In genomic region chrX:9561199-9561598, GRCh38 we compare ENCODE assay signal across 38 cellular contexts.
"Had no signal": no experiment of that assay in that cellular context is flagged by ENCODE, and none has a peak within 500 bp of the region (broad histone marks: within the 10 kb centered on the region; RNA-seq: fewer than 3 reads in every experiment).

No MANE protein-coding gene starts in this region.

- DNase-seq: activated CD4-positive, alpha-beta memory T cell treated with anti-CD3 and anti-CD28 coated beads, Interleukin-2, amount 10 ng/mL, durations not matched to agents 7 days and 5 days; activated CD4-positive, alpha-beta T cell treated with anti-CD3 and anti-CD28 coated beads for 1 hour; activated CD4-positive, alpha-beta T cell treated with anti-CD3 and anti-CD28 coated beads for 36 hours; activated CD4-positive, alpha-beta T cell treated with anti-CD3 and anti-CD28 coated beads for 48 hours; activated CD4-positive, alpha-beta T cell treated with anti-CD3 and anti-CD28 coated beads, Interleukin-2, amount 10 ng/mL, durations not matched to agents 7 days and 5 days; activated CD4-positive, alpha-beta T cell treated with anti-CD3 and anti-CD28 coated beads, Interleukin-2, amount 50 U/mL, for 48 hours; activated CD4-positive, CD25-positive, alpha-beta regulatory T cell; activated CD8-positive, alpha-beta memory T cell treated with anti-CD3 and anti-CD28 coated beads for 24 hours; activated CD8-positive, alpha-beta memory T cell treated with anti-CD3 and anti-CD28 coated beads, Interleukin-2, amount 10 ng/mL, durations not matched to agents 7 days and 5 days; activated CD8-positive, alpha-beta memory T cell treated with anti-CD3 and anti-CD28 coated beads, Interleukin-2, amount 50 U/mL, for 48 hours; activated CD8-positive, alpha-beta T cell treated with anti-CD3 and anti-CD28 coated beads, Interleukin-2, amount 10 ng/mL, durations not matched to agents 7 days and 5 days; activated effector memory CD4-positive, alpha-beta T cell treated with Interleukin-2 at 50 U/mL for 16 hours; activated gamma-delta T cell; activated naive CD4-positive, alpha-beta T cell treated with anti-CD3 and anti-CD28 coated beads, Interleukin-2, amount 10 ng/mL, durations not matched to agents 7 days and 5 days; activated naive CD4-positive, alpha-beta T cell treated with Interleukin-2 at 50 U/mL for 16 hours; activated naive CD8-positive, alpha-beta T cell treated with anti-CD3 and anti-CD28 coated beads, Interleukin-2, amount 10 ng/mL, durations not matched to agents 7 days and 5 days; activated naive CD8-positive, alpha-beta T cell treated with anti-CD3 and anti-CD28 coated beads, Interleukin-2, amount 50 U/mL, for 24 hours; activated T-cell treated with anti-CD3 and anti-CD28 coated beads, Interleukin-2, amount 50 U/mL, for 24 hours; activated T-cell treated with anti-CD3 and anti-CD28 coated beads, Interleukin-2, amount 50 U/mL, for 48 hours; amygdala; anterior cingulate cortex; caudate nucleus; cerebellar nuclear complex; T-helper 1 cell; T-helper 2 cell; T-helper 9 cell; WERI-Rb-1 had no signal

- H3K27me3 Mint-ChIP-seq: activated CD4-positive, alpha-beta memory T cell treated with anti-CD3 and anti-CD28 coated beads, Interleukin-2, amount 10 ng/mL, durations not matched to agents 7 days and 5 days; activated CD4-positive, alpha-beta T cell treated with anti-CD3 and anti-CD28 coated beads for 36 hours; activated CD4-positive, alpha-beta T cell treated with anti-CD3 and anti-CD28 coated beads, Interleukin-2, amount 10 ng/mL, durations not matched to agents 7 days and 5 days; activated CD8-positive, alpha-beta memory T cell treated with anti-CD3 and anti-CD28 coated beads, Interleukin-2, amount 10 ng/mL, durations not matched to agents 7 days and 5 days; activated naive CD4-positive, alpha-beta T cell treated with anti-CD3 and anti-CD28 coated beads, Interleukin-2, amount 10 ng/mL, durations not matched to agents 7 days and 5 days; activated naive CD4-positive, alpha-beta T cell treated with anti-CD3 and anti-CD28 coated beads, Interleukin-2, amount 50 U/mL, for 24 hours; activated naive CD8-positive, alpha-beta T cell; activated naive CD8-positive, alpha-beta T cell treated with anti-CD3 and anti-CD28 coated beads, Interleukin-2, amount 10 ng/mL, durations not matched to agents 7 days and 5 days; activated naive CD8-positive, alpha-beta T cell treated with anti-CD3 and anti-CD28 coated beads, Interleukin-2, amount 50 U/mL, for 24 hours; activated T-cell treated with anti-CD3 and anti-CD28 coated beads, Interleukin-2, amount 50 U/mL, for 24 hours; central memory CD8-positive, alpha-beta T cell had no signal

- H3K9me3 Mint-ChIP-seq: activated CD4-positive, alpha-beta memory T cell treated with anti-CD3 and anti-CD28 coated beads, Interleukin-2, amount 10 ng/mL, durations not matched to agents 7 days and 5 days; activated naive CD4-positive, alpha-beta T cell treated with anti-CD3 and anti-CD28 coated beads, Interleukin-2, amount 50 U/mL, for 24 hours; activated naive CD8-positive, alpha-beta T cell treated with anti-CD3 and anti-CD28 coated beads, Interleukin-2, amount 50 U/mL, for 24 hours; activated T-helper 2 cell treated with anti-CD3 and anti-CD28 coated beads, Interferon-gamma antibody, Interleukin-2, Interleukin-4, amounts not matched to agents 10 μg/mL and 5 μg/mL and 100 μg/mL, durations not matched to agents 14 hours and 24 hours and 36 hours; central memory CD8-positive, alpha-beta T cell; T-helper 1 cell treated with Interleukin-12 subunit alpha and Interleukin-12 subunit beta and Interleukin-4 antibody, amounts not matched to agents 30 μg/mL and 1 μg/mL, for 36 hours; WTC11 had no signal

- H3K27ac ChIP-seq: ascending aorta, cardiac muscle cell, WERI-Rb-1 had no signal

- H3K27me3 ChIP-seq: ascending aorta, cardiac muscle cell had no signal

- H3K4me3 ChIP-seq: ascending aorta, cardiac muscle cell had no signal

- H3K9me3 ChIP-seq: ascending aorta had no signal

- H3K27ac Mint-ChIP-seq: activated CD4-positive, alpha-beta memory T cell treated with anti-CD3 and anti-CD28 coated beads, Interleukin-2, amount 10 ng/mL, durations not matched to agents 7 days and 5 days; activated CD4-positive, alpha-beta T cell treated with anti-CD3 and anti-CD28 coated beads for 36 hours; activated CD4-positive, alpha-beta T cell treated with anti-CD3 and anti-CD28 coated beads, Interleukin-2, amount 10 ng/mL, durations not matched to agents 7 days and 5 days; activated CD8-positive, alpha-beta memory T cell treated with anti-CD3 and anti-CD28 coated beads, Interleukin-2, amount 10 ng/mL, durations not matched to agents 7 days and 5 days; activated CD8-positive, alpha-beta T cell treated with anti-CD3 and anti-CD28 coated beads, Interleukin-2, amount 10 ng/mL, durations not matched to agents 7 days and 5 days; activated naive CD4-positive, alpha-beta T cell treated with anti-CD3 and anti-CD28 coated beads, Interleukin-2, amount 10 ng/mL, durations not matched to agents 7 days and 5 days; activated naive CD4-positive, alpha-beta T cell treated with anti-CD3 and anti-CD28 coated beads, Interleukin-2, amount 50 U/mL, for 24 hours; activated naive CD8-positive, alpha-beta T cell; activated naive CD8-positive, alpha-beta T cell treated with anti-CD3 and anti-CD28 coated beads, Interleukin-2, amount 10 ng/mL, durations not matched to agents 7 days and 5 days; activated naive CD8-positive, alpha-beta T cell treated with anti-CD3 and anti-CD28 coated beads, Interleukin-2, amount 50 U/mL, for 24 hours; activated T-cell treated with anti-CD3 and anti-CD28 coated beads, Interleukin-2, amount 50 U/mL, for 24 hours; activated T-helper 2 cell treated with anti-CD3 and anti-CD28 coated beads, Interferon-gamma antibody, Interleukin-2, Interleukin-4, amounts not matched to agents 10 μg/mL and 5 μg/mL and 100 μg/mL, durations not matched to agents 14 hours and 24 hours and 36 hours; T-helper 1 cell treated with Interleukin-12 subunit alpha and Interleukin-12 subunit beta and Interleukin-4 antibody, amounts not matched to agents 30 μg/mL and 1 μg/mL, for 36 hours; T-helper 2 cell treated with Interferon-gamma antibody and Interleukin-4, amounts not matched to agents 5 μg/mL and 100 μg/mL, for 36 hours; WTC11 had no signal

- H3K4me3 Mint-ChIP-seq: activated CD4-positive, alpha-beta memory T cell treated with anti-CD3 and anti-CD28 coated beads, Interleukin-2, amount 10 ng/mL, durations not matched to agents 7 days and 5 days; activated CD4-positive, alpha-beta T cell treated with anti-CD3 and anti-CD28 coated beads for 36 hours; activated CD4-positive, alpha-beta T cell treated with anti-CD3 and anti-CD28 coated beads, Interleukin-2, amount 10 ng/mL, durations not matched to agents 7 days and 5 days; activated CD8-positive, alpha-beta memory T cell treated with anti-CD3 and anti-CD28 coated beads, Interleukin-2, amount 10 ng/mL, durations not matched to agents 7 days and 5 days; activated CD8-positive, alpha-beta T cell treated with anti-CD3 and anti-CD28 coated beads, Interleukin-2, amount 10 ng/mL, durations not matched to agents 7 days and 5 days; activated naive CD4-positive, alpha-beta T cell treated with anti-CD3 and anti-CD28 coated beads, Interleukin-2, amount 10 ng/mL, durations not matched to agents 7 days and 5 days; activated naive CD4-positive, alpha-beta T cell treated with anti-CD3 and anti-CD28 coated beads, Interleukin-2, amount 50 U/mL, for 24 hours; activated naive CD8-positive, alpha-beta T cell; activated naive CD8-positive, alpha-beta T cell treated with anti-CD3 and anti-CD28 coated beads, Interleukin-2, amount 10 ng/mL, durations not matched to agents 7 days and 5 days; activated naive CD8-positive, alpha-beta T cell treated with anti-CD3 and anti-CD28 coated beads, Interleukin-2, amount 50 U/mL, for 24 hours; activated T-cell treated with anti-CD3 and anti-CD28 coated beads, Interleukin-2, amount 50 U/mL, for 24 hours; brain; central memory CD8-positive, alpha-beta T cell; T-helper 1 cell treated with Interleukin-12 subunit alpha and Interleukin-12 subunit beta and Interleukin-4 antibody, amounts not matched to agents 30 μg/mL and 1 μg/mL, for 36 hours; T-helper 2 cell treated with Interferon-gamma antibody and Interleukin-4, amounts not matched to agents 5 μg/mL and 100 μg/mL, for 36 hours; WTC11 had no signal

- H3K36me3 ChIP-seq: ascending aorta, cardiac muscle cell, WERI-Rb-1 had no signal

- ATAC-seq: activated CD4-positive, alpha-beta T cell treated with anti-CD3 and anti-CD28 coated beads for 36 hours; activated CD4-positive, CD25-positive, alpha-beta regulatory T cell treated with anti-CD3 and anti-CD28 coated beads, Interleukin-2, amount 50 U/mL, for 24 hours; activated CD8-positive, alpha-beta memory T cell treated with anti-CD3 and anti-CD28 coated beads, Interleukin-2, amount 10 ng/mL, durations not matched to agents 7 days and 5 days; activated CD8-positive, alpha-beta T cell treated with anti-CD3 and anti-CD28 coated beads, Interleukin-2, amount 10 ng/mL, durations not matched to agents 7 days and 5 days; activated naive CD8-positive, alpha-beta T cell treated with anti-CD3 and anti-CD28 coated beads, Interleukin-2, amount 50 U/mL, for 24 hours; WTC11 had no signal

- H3K36me3 Mint-ChIP-seq: activated naive CD8-positive, alpha-beta T cell had no signal
